Comparison of ENCODE assay signal across 6 cellular contexts in the genomic region with DNA sequence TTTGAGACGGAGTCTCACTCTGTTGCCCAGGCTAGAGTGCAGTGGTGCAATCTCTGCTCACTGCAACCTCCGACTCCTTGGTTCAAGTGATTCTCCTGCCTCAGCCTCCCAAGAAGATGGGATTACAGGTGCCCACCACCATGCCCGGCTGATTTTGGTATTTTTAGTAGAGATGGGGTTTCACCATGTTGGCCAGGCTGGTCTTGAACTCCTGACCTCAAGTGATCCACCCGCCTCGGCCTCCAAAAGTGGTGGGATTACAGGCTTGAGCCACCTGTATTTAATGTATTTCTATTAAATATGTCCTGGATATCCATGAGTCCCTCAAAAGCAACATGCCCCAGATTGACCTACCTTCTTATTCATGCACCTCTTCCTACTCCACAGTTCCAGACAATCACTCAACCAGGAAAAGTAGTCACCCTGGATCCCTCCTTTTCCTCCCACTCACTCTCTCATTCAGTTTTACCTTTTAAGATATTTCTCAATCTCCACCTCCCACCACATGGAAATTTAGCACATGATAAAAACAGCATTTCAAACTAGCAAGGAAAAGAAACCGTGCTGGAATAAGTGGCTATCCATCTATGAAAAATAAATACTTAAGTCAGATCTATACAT. TPM values are rescaled to one million over a fixed set of nuclear protein-coding genes. Genes with fewer than 3 reads are reported as not detected.
DNase-seq lines count a peak whose midpoint lies in the region; ATAC-seq, FAIRE-seq and TF ChIP-seq lines count a peak whose summit lies in the region.
"Not testable (repeated sequence)": the region's sequence is repeated elsewhere in the genome, so short reads cannot be mapped to it uniquely, and the experiment has no call there.

No MANE protein-coding gene starts in this region.

- not testable (repeated sequence) for H3K27me3 Mint-ChIP-seq in WTC11 (ENCODE audit: low read depth)

- FAIRE-seq in bronchial epithelial cell (lab: Jason Lieb, UNC): not testable (repeated sequence)

- ATAC-seq in WTC11: not testable (repeated sequence)

- H3K27me3 ChIP-seq in DOHH2 (ENCODE audit: control insufficient read depth, low read length); bronchial epithelial cell (ENCODE audit: control insufficient read depth, insufficient read depth, low read length); kidney epithelial cell (ENCODE audit: control insufficient read depth, insufficient read depth, low read length): not testable (repeated sequence)

- H3K27ac ChIP-seq in DOHH2 (ENCODE audit: low read depth, low read length): peak overlapping the region; percentile 26; the same call in 1 of the 2 replicates

- CTCF ChIA-PET in WTC11 (lab: Charles Lee): not testable (repeated sequence)

- H3K4me3 Mint-ChIP-seq in WTC11: not testable (repeated sequence)

- not testable (repeated sequence) for H4K20me1 ChIP-seq in DOHH2 (ENCODE audit: control insufficient read depth, insufficient read depth, low read depth, low read length)

- H3K36me3 ChIP-seq in DOHH2 (ENCODE audit: control insufficient read depth, low read length); bronchial epithelial cell (ENCODE audit: control insufficient read depth, insufficient read depth, low read length); kidney epithelial cell (ENCODE audit: control insufficient read depth, insufficient read depth, low read length): not testable (repeated sequence)

- not testable (repeated sequence) for TF ChIP-seq CTCF in DOHH2 (IDR thresholded peaks at IDR 0.05; ENCODE audit: low read depth, low read length, poor library complexity, severe bottlenecking); WTC11 (IDR thresholded peaks at IDR 0.05); bronchial epithelial cell (IDR thresholded peaks at IDR 0.05; ENCODE audit: insufficient read depth, low read length, severe bottlenecking); kidney epithelial cell (IDR thresholded peaks at IDR 0.05; ENCODE audit: insufficient read depth, low read length, poor library complexity, severe bottlenecking)

- H3K79me2 ChIP-seq in DOHH2 (ENCODE audit: control insufficient read depth, low read length): not testable (repeated sequence)

- H3K9me3 Mint-ChIP-seq in WTC11: not testable (repeated sequence)

- not testable (repeated sequence) for H3K4me3 ChIP-seq in DOHH2 (ENCODE audit: low read length); bronchial epithelial cell (ENCODE audit: low read depth, low read length); kidney epithelial cell (ENCODE audit: low read depth, low read length)

- H3K9me2 ChIP-seq in DOHH2 (replicated peaks; ENCODE audit: control insufficient read depth, low read length): not testable (repeated sequence)

- not testable (repeated sequence) for H3K9me3 ChIP-seq in DOHH2 (ENCODE audit: control insufficient read depth, insufficient read depth, low read length)

- not testable (repeated sequence) for H3K4me1 Mint-ChIP-seq in WTC11

- POLR2A ChIA-PET in WTC11 (lab: Charles Lee): not testable (repeated sequence)

- not testable (repeated sequence) for H3K27ac Mint-ChIP-seq in WTC11

- DNase-seq in WTC11 (ENCODE audit: low spot score) (peak; percentile 1), bronchial epithelial cell (ENCODE audit: low read depth) (peak; percentile 15), kidney epithelial cell (ENCODE audit: low read depth) (peak; percentile 2), mesenteric fat pad (ENCODE audit: low spot score) (peak; percentile 60), renal cortical epithelial cell (ENCODE audit: low read depth) (peak; percentile 18)

- peaks cover 19% of the 10 kb centered on the region for H3F3A ChIP-seq in DOHH2 (ENCODE audit: control insufficient read depth, insufficient read depth)

- H3K4me2 ChIP-seq in DOHH2 (ENCODE audit: low read length): not testable (repeated sequence)

- H3K36me3 Mint-ChIP-seq in WTC11: not testable (repeated sequence)

- peaks cover 61% of the 10 kb centered on the region for H3K4me1 ChIP-seq in DOHH2 (ENCODE audit: control insufficient read depth, low read length)

RNA-seq across cellular contexts. Expression of a gene that starts 21.0 kb away (rescaled TPM):
- total RNA-seq in WTC11 (2021) (10.7 to 17.3 TPM (median 11.1 TPM) in 3 replicates), bronchial epithelial cell (under 0.01 and 0.64 TPM in 2 replicates), kidney epithelial cell (0.27 and 0.84 TPM in 2 replicates), mesenteric fat pad (10.1 TPM), renal cortical epithelial cell (0.17 and 0.25 TPM in 2 replicates)

RNA-seq across cellular contexts. Expression of a gene that starts 48.0 kb away (rescaled TPM):
- total RNA-seq in WTC11 (2021) (8.7 to 12.3 TPM (median 9.0 TPM) in 3 replicates), bronchial epithelial cell (2.4 and 4.2 TPM in 2 replicates), kidney epithelial cell (6.2 and 6.4 TPM in 2 replicates), mesenteric fat pad (2.5 TPM), renal cortical epithelial cell (2.1 and 2.6 TPM in 2 replicates)

Comparison
In these comparisons a context has a peak if more than half of its experiments do, and no peak if none do; other contexts are left out.
1. DNase-seq: peak in every context shown above with its lines; median percentile 60 in mesenteric fat pad; 18 in renal cortical epithelial cell; 15 in bronchial epithelial cell; 2 in kidney epithelial cell; 1 in WTC11.